ENCODE assay signal across 1 cellular context in genomic region chr10:97393034-97393573, GRCh38.
TF ChIP-seq lines count a peak whose summit lies in the region.

No MANE protein-coding gene starts in this region.

TF ChIP-seq in GM12878, 131 proteins besides CTCF, POLR2A, EP300 and RAD21:
- TF ChIP-seq LARP7 (IDR thresholded peaks at IDR 0.05) (no peak), NFYA (IDR thresholded peaks at IDR 0.05; ENCODE audit: borderline replicate concordance, low read depth, low read length) (no peak), E2F8 (IDR thresholded peaks at IDR 0.05; ENCODE audit: low read depth, partially characterized antibody) (no peak), NFXL1 (IDR thresholded peaks at IDR 0.05; ENCODE audit: borderline replicate concordance) (no peak)
TF ChIP-seq in GM12878: peak in this region for 0.
